28 cellular contexts compared by ENCODE assay signal in the genomic region with DNA sequence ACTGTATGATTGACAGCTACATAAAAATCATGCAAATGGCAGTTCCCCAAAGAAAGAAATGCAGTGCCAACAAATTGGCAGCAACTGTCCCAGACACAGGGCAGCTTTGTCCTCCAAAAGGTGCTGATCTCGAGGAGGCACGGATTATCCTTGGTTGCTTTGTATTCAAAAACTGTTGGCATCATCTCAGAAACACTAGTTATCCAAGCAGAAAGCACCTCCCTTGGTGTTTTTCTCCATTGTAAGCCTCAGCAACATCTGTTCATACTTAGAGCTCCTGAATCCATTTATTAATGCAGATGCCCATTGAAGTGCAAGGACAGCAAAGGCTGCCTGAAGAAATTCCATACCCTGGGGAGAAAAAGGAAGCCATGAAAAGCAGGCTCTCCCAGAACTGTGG. TPM values are rescaled to one million over a fixed set of nuclear protein-coding genes. Genes with fewer than 3 reads are reported as not detected.
"Had no signal": no experiment of that assay in that cellular context is flagged by ENCODE, and none has a peak within 500 bp of the region (broad histone marks: within the 10 kb centered on the region; RNA-seq: fewer than 3 reads in every experiment).

No MANE protein-coding gene starts in this region.

- DNase-seq: activated CD4-positive, alpha-beta T cell treated with anti-CD3 and anti-CD28 coated beads, Interleukin-2, amount 10 ng/mL, durations not matched to agents 24 days and 14 days; activated CD4-positive, alpha-beta T cell treated with anti-CD3 and anti-CD28 coated beads, Interleukin-2, amount 50 U/mL, for 4 hours; activated CD8-positive, alpha-beta T cell treated with anti-CD3 and anti-CD28 coated beads for 36 hours; activated gamma-delta T cell; activated naive CD4-positive, alpha-beta T cell treated with Interleukin-2 at 50 U/mL for 16 hours; activated naive CD8-positive, alpha-beta T cell treated with anti-CD3 and anti-CD28 coated beads, Interleukin-2, amount 10 ng/mL, durations not matched to agents 7 days and 5 days; activated T-cell treated with anti-CD3 and anti-CD28 coated beads, Interleukin-2, amount 50 U/mL, for 1 hour; amygdala; NCI-H1092 treated with DMSO at 0.1 percent for 48 hours; NCI-H1417; NCI-H146; NCI-H187; NCI-H2029 treated with DMSO at 0.1 percent for 48 hours; NCI-H526; NCI-H748 treated with DMSO at 0.1 percent for 48 hours; NK-92 treated with Interleukin-12 subunit alpha and Interleukin-12 subunit beta, amount 100 ng/mL, for 24 hours; PC-9; Right ventricle myocardium superior; SW 1271; T-helper 1 cell; T-helper 2 cell; T-helper 9 cell had no signal

- ATAC-seq: activated CD8-positive, alpha-beta T cell treated with anti-CD3 and anti-CD28 coated beads for 36 hours had no signal

- H3K27ac ChIP-seq: ascending aorta, cardiac muscle cell, coronary artery, PC-9 had no signal

- H3K27me3 ChIP-seq: ascending aorta, cardiac muscle cell had no signal

- H3K36me3 ChIP-seq: ascending aorta, cardiac muscle cell had no signal

- H3K4me3 ChIP-seq: ascending aorta, cardiac muscle cell, coronary artery, PC-9 had no signal

- H3K4me1 ChIP-seq: ascending aorta had no signal

RNA-seq across cellular contexts. Expression of a gene that starts 1.1 kb away (rescaled TPM):
- total RNA-seq: activated CD4-positive, alpha-beta T cell treated with anti-CD3 and anti-CD28 coated beads, Interleukin-2, amount 10 ng/mL, durations not matched to agents 24 days and 14 days; activated CD8-positive, alpha-beta memory T cell treated with anti-CD3 and anti-CD28 coated beads for 36 hours; activated CD8-positive, alpha-beta T cell treated with anti-CD3 and anti-CD28 coated beads for 36 hours; activated naive CD8-positive, alpha-beta T cell treated with anti-CD3 and anti-CD28 coated beads, Interleukin-2, amount 10 ng/mL, durations not matched to agents 7 days and 5 days; activated T-helper 2 cell treated with anti-CD3 and anti-CD28 coated beads, Interferon-gamma antibody, Interleukin-2, Interleukin-4, amounts not matched to agents 10 μg/mL and 5 μg/mL and 100 μg/mL, durations not matched to agents 14 hours and 24 hours and 36 hours; ascending aorta; cardiac muscle cell; M059J; PC-9; Right ventricle myocardium superior had no signal
